ENCODE assay signal across 15 cellular contexts in the genomic region with DNA sequence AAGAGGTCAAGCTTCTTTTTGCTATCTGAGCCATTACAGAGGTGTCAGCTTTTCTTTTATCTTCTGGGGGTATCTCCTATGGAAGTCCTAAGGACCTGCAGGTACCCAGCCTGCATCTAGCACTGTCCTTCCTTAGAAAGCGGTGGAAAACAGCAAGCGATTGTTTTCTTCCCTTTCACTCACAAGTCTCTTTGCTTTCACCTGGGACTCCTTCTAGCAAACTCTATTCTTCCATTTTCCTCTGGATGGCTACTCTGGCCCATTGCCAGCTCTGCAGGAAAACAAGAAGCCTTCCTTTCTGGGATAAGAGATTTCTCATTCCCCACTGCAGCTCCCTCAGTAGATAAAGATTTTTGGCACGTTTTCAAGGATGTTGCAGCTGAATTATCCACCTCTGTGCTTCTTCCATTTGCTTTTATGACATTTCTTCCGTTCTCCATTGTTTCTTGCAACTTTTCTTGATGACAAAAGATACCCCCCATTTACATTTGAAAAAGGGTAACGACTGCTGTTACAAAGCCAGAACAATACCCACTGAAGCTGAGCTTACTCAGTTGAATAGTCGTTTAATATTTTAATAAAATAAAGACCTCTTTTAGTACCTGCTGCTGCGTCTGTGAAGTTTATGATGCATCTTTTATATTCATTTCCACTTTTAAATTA. TPM values are rescaled to one million over a fixed set of nuclear protein-coding genes. Genes with fewer than 3 reads are reported as not detected.
"Had no signal": no experiment of that assay in that cellular context is flagged by ENCODE, and none has a peak within 500 bp of the region (broad histone marks: within the 10 kb centered on the region; RNA-seq: fewer than 3 reads in every experiment).

No MANE protein-coding gene starts in this region.

- ATAC-seq: right lobe of liver; stimulated activated naive CD8-positive, alpha-beta T cell treated with anti-CD3 and anti-CD28 coated beads, Interleukin-15, Interleukin-2, amounts not matched to agents 100 U/mL and 50 U/mL, for 24 hours had no signal

- H3K27me3 ChIP-seq: esophagus muscularis mucosa, ovary, right lobe of liver had no signal

- H3K9me3 ChIP-seq: esophagus muscularis mucosa, ovary, right lobe of liver had no signal

- DNase-seq: activated CD4-positive, alpha-beta memory T cell treated with anti-CD3 and anti-CD28 coated beads, Interleukin-2, amount 10 ng/mL, durations not matched to agents 7 days and 5 days; activated CD4-positive, alpha-beta T cell treated with anti-CD3 and anti-CD28 coated beads for 4 hours; activated naive CD4-positive, alpha-beta T cell treated with anti-CD3 and anti-CD28 coated beads, Interleukin-2, amount 10 ng/mL, durations not matched to agents 7 days and 5 days; activated T-cell treated with anti-CD3 and anti-CD28 coated beads, Interleukin-2, amount 50 U/mL, for 24 hours; hippocampal formation; naive B cell; ovary; right lobe of liver; stimulated activated naive CD8-positive, alpha-beta T cell treated with anti-CD3 and anti-CD28 coated beads, Interleukin-15, Interleukin-2, amounts not matched to agents 100 U/mL and 50 U/mL, for 24 hours; WERI-Rb-1 had no signal

- H3K4me3 Mint-ChIP-seq: activated CD4-positive, alpha-beta memory T cell treated with anti-CD3 and anti-CD28 coated beads, Interleukin-2, amount 10 ng/mL, durations not matched to agents 7 days and 5 days; activated naive CD4-positive, alpha-beta T cell treated with anti-CD3 and anti-CD28 coated beads, Interleukin-2, amount 10 ng/mL, durations not matched to agents 7 days and 5 days; activated T-cell treated with anti-CD3 and anti-CD28 coated beads, Interleukin-2, amount 50 U/mL, for 24 hours; naive B cell had no signal

- H3K4me1 ChIP-seq: esophagus muscularis mucosa, right lobe of liver had no signal

- H3K4me1 Mint-ChIP-seq: activated CD4-positive, alpha-beta memory T cell treated with anti-CD3 and anti-CD28 coated beads, Interleukin-2, amount 10 ng/mL, durations not matched to agents 7 days and 5 days; activated naive CD4-positive, alpha-beta T cell treated with anti-CD3 and anti-CD28 coated beads, Interleukin-2, amount 10 ng/mL, durations not matched to agents 7 days and 5 days; naive B cell had no signal

- H3K36me3 ChIP-seq: esophagus muscularis mucosa, ovary, right lobe of liver, WERI-Rb-1 had no signal

- H3K4me3 ChIP-seq: esophagus muscularis mucosa, ovary, right lobe of liver had no signal

- H3K36me3 Mint-ChIP-seq: activated naive CD4-positive, alpha-beta T cell treated with anti-CD3 and anti-CD28 coated beads, Interleukin-2, amount 10 ng/mL, durations not matched to agents 7 days and 5 days; naive B cell had no signal

- H3K27ac ChIP-seq: esophagus muscularis mucosa, ovary, right lobe of liver, WERI-Rb-1 had no signal

- H3K27me3 Mint-ChIP-seq: activated T-cell treated with anti-CD3 and anti-CD28 coated beads, Interleukin-2, amount 50 U/mL, for 24 hours had no signal

- FAIRE-seq: astrocyte, bronchial epithelial cell, endometrium, islet of Langerhans had no signal

- H3K27ac Mint-ChIP-seq: activated CD4-positive, alpha-beta memory T cell treated with anti-CD3 and anti-CD28 coated beads, Interleukin-2, amount 10 ng/mL, durations not matched to agents 7 days and 5 days; activated naive CD4-positive, alpha-beta T cell treated with anti-CD3 and anti-CD28 coated beads, Interleukin-2, amount 10 ng/mL, durations not matched to agents 7 days and 5 days; activated T-cell treated with anti-CD3 and anti-CD28 coated beads, Interleukin-2, amount 50 U/mL, for 24 hours had no signal

- H3K9me3 Mint-ChIP-seq: activated CD4-positive, alpha-beta memory T cell treated with anti-CD3 and anti-CD28 coated beads, Interleukin-2, amount 10 ng/mL, durations not matched to agents 7 days and 5 days; activated naive CD4-positive, alpha-beta T cell treated with anti-CD3 and anti-CD28 coated beads, Interleukin-2, amount 10 ng/mL, durations not matched to agents 7 days and 5 days; activated T-cell treated with anti-CD3 and anti-CD28 coated beads, Interleukin-2, amount 50 U/mL, for 24 hours had no signal

RNA-seq across cellular contexts. Expression of gene BDNF, which starts 40.2 kb away (rescaled TPM):
- total RNA-seq: activated CD4-positive, alpha-beta memory T cell treated with anti-CD3 and anti-CD28 coated beads, Interleukin-2, amount 10 ng/mL, durations not matched to agents 7 days and 5 days had no signal
